ENCODE assay signal across 1 cellular context in the genomic region with DNA sequence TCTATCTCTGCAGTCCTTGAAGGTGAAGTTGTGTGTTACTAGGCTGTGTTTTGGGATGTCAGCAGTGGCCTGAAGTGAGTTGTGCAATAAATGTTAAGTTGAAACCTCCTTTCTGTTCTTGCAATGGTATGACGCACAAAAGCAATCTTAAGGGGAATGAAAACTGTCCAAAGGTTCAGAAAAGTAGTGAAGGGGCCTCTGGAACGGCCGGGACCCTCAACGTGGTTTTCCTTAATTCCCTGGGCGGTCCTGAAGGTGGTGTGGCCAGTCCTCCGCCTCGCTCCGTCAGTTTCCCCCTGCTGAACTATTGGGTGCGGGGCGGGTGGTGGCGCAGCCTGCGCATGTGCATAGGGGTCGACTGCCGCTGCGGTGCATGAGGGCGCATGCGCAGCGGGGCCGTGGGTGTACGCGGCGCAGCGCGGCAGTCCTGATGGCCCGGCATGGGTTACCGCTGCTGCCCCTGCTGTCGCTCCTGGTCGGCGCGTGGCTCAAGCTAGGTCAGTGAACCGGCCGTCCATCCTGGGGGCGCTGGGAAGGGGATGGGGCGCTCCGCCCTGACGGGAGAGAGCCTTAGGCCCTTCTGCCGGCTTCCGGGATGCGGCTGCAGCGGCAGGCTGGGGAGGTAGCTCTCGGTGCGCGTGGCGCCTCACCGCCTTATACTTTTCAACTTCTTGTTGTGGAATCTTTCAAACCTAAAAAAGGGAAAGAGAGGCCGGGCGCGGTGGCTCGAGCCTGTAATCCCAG.
TF ChIP-seq lines count a peak whose summit lies in the region.

A gene (plus strand): TSS at position 405 of the 744 bp plus-strand sequence. CDS start 26 bp downstream, at position 431.

TF ChIP-seq in K562, 482 proteins besides CTCF, POLR2A, EP300 and RAD21 (continued from another document and continues in another):
- TF ChIP-seq, protein P1, sequence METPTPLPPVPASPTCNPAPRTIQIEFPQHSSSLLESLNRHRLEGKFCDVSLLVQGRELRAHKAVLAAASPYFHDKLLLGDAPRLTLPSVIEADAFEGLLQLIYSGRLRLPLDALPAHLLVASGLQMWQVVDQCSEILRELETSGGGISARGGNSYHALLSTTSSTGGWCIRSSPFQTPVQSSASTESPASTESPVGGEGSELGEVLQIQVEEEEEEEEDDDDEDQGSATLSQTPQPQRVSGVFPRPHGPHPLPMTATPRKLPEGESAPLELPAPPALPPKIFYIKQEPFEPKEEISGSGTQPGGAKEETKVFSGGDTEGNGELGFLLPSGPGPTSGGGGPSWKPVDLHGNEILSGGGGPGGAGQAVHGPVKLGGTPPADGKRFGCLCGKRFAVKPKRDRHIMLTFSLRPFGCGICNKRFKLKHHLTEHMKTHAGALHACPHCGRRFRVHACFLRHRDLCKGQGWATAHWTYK (CRISPR knock-in tag; IDR thresholded peaks at IDR 0.05): peak; percentile 82; the same call in 1 of the 2 replicates
- TF ChIP-seq PML (IDR thresholded peaks at IDR 0.05; ENCODE audit: low read length) (peak; percentile 63; the same call in 1 of the 2 replicates), ETV5 (CRISPR knock-in tag; IDR thresholded peaks at IDR 0.05; ENCODE audit: low read depth) (peak; percentile 63; the same call in 1 of the 2 replicates), PHB2 (IDR thresholded peaks at IDR 0.05; ENCODE audit: low read depth) (no peak), MEF2A (IDR thresholded peaks at IDR 0.05; ENCODE audit: control insufficient read depth, low read depth, low read length) (no peak), FOXP1 (CRISPR knock-in tag; IDR thresholded peaks at IDR 0.05) (no peak; the same call in 1 of the 2 replicates), YBX1 (IDR thresholded peaks at IDR 0.05) (no peak), ZNF589 (CRISPR knock-in tag; IDR thresholded peaks at IDR 0.05; ENCODE audit: low read depth) (peak; percentile 63; the same call in 1 of the 2 replicates), POLR2H (tag; IDR thresholded peaks at IDR 0.05; ENCODE audit: low read depth) (peak; percentile 77), ZNF707 (CRISPR knock-in tag; conservative IDR thresholded peaks at IDR 0.05) (no peak), SPI1 (IDR thresholded peaks at IDR 0.05; ENCODE audit: borderline replicate concordance, low read depth, low read length) (no peak), SAP30 (IDR thresholded peaks at IDR 0.05; ENCODE audit: borderline replicate concordance, insufficient read depth, low read depth, low read length, poor library complexity, severe bottlenecking) (peak; percentile 51), ZNF780A (CRISPR knock-in tag; IDR thresholded peaks at IDR 0.05) (peak; percentile 73; the same call in 1 of the 2 replicates), MYBL2 (IDR thresholded peaks at IDR 0.05; ENCODE audit: low read depth) (no peak), MYBL2 (CRISPR knock-in tag; IDR thresholded peaks at IDR 0.05; ENCODE audit: borderline replicate concordance) (no peak), MEF2D (tag; conservative IDR thresholded peaks at IDR 0.05; ENCODE audit: low read depth) (no peak), E2F3 (CRISPR knock-in tag; IDR thresholded peaks at IDR 0.05) (no peak), CREB1 (IDR thresholded peaks at IDR 0.05) (peak; percentile 50), CREB1 (CRISPR knock-in tag; IDR thresholded peaks at IDR 0.05) (no peak), XRCC3 (IDR thresholded peaks at IDR 0.05) (no peak), ZNF134 (CRISPR knock-in tag; conservative IDR thresholded peaks at IDR 0.05) (no peak; the same call in 1 of the 2 replicates), ZNF584 (CRISPR knock-in tag; IDR thresholded peaks at IDR 0.05; ENCODE audit: low read depth) (no peak), NFATC3 (IDR thresholded peaks at IDR 0.05) (0 out of 2 replicates have a peak, but pooled peaks have one; percentile 47), TRIM28 (IDR thresholded peaks at IDR 0.05) (no peak), MECOM (CRISPR knock-in tag; IDR thresholded peaks at IDR 0.05) (no peak), CBX2 (IDR thresholded peaks at IDR 0.05; ENCODE audit: insufficient read depth, low read length, poor library complexity, severe bottlenecking) (no peak), ZNF696 (CRISPR knock-in tag; conservative IDR thresholded peaks at IDR 0.05) (no peak), FOXK1 (CRISPR knock-in tag; IDR thresholded peaks at IDR 0.05; ENCODE audit: borderline replicate concordance) (0 out of 2 replicates have a peak, but pooled peaks have one; percentile 51), ZSCAN32 (CRISPR knock-in tag; IDR thresholded peaks at IDR 0.05) (no peak), KAT8 (IDR thresholded peaks at IDR 0.05; ENCODE audit: low read depth) (no peak), SP2 (IDR thresholded peaks at IDR 0.05; ENCODE audit: extremely low read depth, low read depth, low read length, poor library complexity, severe bottlenecking) (no peak), HEY1 (CRISPR knock-in tag; IDR thresholded peaks at IDR 0.05; ENCODE audit: borderline replicate concordance) (0 out of 2 replicates have a peak, but pooled peaks have one; percentile 22), ZNF253 (CRISPR knock-in tag; conservative IDR thresholded peaks at IDR 0.05) (0 out of 2 replicates have a peak, but pooled peaks have one; percentile 61), FIP1L1 (IDR thresholded peaks at IDR 0.05; ENCODE audit: low read depth, low read length, poor library complexity, severe bottlenecking) (peak; percentile 94), MCM3 (IDR thresholded peaks at IDR 0.05) (no peak), ZNF143 (CRISPR knock-in tag; IDR thresholded peaks at IDR 0.05) (no peak), ZNF77 (CRISPR knock-in tag; IDR thresholded peaks at IDR 0.05) (peak; percentile 79), ZNF561 (CRISPR knock-in tag; conservative IDR thresholded peaks at IDR 0.05) (no peak), NRF1 (conservative IDR thresholded peaks at IDR 0.05 in 1 of 2, IDR thresholded peaks at IDR 0.05 in 1 of 2) (peak; percentile 99), ZNF507 (tag; conservative IDR thresholded peaks at IDR 0.05) (no peak)
- TF ChIP-seq, protein P2, sequence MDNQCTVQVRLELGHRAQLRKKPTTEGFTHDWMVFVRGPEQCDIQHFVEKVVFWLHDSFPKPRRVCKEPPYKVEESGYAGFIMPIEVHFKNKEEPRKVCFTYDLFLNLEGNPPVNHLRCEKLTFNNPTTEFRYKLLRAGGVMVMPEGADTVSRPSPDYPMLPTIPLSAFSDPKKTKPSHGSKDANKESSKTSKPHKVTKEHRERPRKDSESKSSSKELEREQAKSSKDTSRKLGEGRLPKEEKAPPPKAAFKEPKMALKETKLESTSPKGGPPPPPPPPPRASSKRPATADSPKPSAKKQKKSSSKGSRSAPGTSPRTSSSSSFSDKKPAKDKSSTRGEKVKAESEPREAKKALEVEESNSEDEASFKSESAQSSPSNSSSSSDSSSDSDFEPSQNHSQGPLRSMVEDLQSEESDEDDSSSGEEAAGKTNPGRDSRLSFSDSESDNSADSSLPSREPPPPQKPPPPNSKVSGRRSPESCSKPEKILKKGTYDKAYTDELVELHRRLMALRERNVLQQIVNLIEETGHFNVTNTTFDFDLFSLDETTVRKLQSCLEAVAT (IDR thresholded peaks at IDR 0.05): peak in 1 of 2 experiments; percentile 41; a peak in 2 of 4 replicates
- TF ChIP-seq, protein P3, sequence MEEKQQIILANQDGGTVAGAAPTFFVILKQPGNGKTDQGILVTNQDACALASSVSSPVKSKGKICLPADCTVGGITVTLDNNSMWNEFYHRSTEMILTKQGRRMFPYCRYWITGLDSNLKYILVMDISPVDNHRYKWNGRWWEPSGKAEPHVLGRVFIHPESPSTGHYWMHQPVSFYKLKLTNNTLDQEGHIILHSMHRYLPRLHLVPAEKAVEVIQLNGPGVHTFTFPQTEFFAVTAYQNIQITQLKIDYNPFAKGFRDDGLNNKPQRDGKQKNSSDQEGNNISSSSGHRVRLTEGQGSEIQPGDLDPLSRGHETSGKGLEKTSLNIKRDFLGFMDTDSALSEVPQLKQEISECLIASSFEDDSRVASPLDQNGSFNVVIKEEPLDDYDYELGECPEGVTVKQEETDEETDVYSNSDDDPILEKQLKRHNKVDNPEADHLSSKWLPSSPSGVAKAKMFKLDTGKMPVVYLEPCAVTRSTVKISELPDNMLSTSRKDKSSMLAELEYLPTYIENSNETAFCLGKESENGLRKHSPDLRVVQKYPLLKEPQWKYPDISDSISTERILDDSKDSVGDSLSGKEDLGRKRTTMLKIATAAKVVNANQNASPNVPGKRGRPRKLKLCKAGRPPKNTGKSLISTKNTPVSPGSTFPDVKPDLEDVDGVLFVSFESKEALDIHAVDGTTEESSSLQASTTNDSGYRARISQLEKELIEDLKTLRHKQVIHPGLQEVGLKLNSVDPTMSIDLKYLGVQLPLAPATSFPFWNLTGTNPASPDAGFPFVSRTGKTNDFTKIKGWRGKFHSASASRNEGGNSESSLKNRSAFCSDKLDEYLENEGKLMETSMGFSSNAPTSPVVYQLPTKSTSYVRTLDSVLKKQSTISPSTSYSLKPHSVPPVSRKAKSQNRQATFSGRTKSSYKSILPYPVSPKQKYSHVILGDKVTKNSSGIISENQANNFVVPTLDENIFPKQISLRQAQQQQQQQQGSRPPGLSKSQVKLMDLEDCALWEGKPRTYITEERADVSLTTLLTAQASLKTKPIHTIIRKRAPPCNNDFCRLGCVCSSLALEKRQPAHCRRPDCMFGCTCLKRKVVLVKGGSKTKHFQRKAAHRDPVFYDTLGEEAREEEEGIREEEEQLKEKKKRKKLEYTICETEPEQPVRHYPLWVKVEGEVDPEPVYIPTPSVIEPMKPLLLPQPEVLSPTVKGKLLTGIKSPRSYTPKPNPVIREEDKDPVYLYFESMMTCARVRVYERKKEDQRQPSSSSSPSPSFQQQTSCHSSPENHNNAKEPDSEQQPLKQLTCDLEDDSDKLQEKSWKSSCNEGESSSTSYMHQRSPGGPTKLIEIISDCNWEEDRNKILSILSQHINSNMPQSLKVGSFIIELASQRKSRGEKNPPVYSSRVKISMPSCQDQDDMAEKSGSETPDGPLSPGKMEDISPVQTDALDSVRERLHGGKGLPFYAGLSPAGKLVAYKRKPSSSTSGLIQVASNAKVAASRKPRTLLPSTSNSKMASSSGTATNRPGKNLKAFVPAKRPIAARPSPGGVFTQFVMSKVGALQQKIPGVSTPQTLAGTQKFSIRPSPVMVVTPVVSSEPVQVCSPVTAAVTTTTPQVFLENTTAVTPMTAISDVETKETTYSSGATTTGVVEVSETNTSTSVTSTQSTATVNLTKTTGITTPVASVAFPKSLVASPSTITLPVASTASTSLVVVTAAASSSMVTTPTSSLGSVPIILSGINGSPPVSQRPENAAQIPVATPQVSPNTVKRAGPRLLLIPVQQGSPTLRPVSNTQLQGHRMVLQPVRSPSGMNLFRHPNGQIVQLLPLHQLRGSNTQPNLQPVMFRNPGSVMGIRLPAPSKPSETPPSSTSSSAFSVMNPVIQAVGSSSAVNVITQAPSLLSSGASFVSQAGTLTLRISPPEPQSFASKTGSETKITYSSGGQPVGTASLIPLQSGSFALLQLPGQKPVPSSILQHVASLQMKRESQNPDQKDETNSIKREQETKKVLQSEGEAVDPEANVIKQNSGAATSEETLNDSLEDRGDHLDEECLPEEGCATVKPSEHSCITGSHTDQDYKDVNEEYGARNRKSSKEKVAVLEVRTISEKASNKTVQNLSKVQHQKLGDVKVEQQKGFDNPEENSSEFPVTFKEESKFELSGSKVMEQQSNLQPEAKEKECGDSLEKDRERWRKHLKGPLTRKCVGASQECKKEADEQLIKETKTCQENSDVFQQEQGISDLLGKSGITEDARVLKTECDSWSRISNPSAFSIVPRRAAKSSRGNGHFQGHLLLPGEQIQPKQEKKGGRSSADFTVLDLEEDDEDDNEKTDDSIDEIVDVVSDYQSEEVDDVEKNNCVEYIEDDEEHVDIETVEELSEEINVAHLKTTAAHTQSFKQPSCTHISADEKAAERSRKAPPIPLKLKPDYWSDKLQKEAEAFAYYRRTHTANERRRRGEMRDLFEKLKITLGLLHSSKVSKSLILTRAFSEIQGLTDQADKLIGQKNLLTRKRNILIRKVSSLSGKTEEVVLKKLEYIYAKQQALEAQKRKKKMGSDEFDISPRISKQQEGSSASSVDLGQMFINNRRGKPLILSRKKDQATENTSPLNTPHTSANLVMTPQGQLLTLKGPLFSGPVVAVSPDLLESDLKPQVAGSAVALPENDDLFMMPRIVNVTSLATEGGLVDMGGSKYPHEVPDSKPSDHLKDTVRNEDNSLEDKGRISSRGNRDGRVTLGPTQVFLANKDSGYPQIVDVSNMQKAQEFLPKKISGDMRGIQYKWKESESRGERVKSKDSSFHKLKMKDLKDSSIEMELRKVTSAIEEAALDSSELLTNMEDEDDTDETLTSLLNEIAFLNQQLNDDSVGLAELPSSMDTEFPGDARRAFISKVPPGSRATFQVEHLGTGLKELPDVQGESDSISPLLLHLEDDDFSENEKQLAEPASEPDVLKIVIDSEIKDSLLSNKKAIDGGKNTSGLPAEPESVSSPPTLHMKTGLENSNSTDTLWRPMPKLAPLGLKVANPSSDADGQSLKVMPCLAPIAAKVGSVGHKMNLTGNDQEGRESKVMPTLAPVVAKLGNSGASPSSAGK (IDR thresholded peaks at IDR 0.05): peak; percentile 41
- TF ChIP-seq, protein P4, sequence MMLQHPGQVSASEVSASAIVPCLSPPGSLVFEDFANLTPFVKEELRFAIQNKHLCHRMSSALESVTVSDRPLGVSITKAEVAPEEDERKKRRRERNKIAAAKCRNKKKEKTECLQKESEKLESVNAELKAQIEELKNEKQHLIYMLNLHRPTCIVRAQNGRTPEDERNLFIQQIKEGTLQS (IDR thresholded peaks at IDR 0.05): peak; percentile 67
- TF ChIP-seq, protein P4 (CRISPR knock-in tag; conservative IDR thresholded peaks at IDR 0.05): no peak
- TF ChIP-seq, protein P5, sequence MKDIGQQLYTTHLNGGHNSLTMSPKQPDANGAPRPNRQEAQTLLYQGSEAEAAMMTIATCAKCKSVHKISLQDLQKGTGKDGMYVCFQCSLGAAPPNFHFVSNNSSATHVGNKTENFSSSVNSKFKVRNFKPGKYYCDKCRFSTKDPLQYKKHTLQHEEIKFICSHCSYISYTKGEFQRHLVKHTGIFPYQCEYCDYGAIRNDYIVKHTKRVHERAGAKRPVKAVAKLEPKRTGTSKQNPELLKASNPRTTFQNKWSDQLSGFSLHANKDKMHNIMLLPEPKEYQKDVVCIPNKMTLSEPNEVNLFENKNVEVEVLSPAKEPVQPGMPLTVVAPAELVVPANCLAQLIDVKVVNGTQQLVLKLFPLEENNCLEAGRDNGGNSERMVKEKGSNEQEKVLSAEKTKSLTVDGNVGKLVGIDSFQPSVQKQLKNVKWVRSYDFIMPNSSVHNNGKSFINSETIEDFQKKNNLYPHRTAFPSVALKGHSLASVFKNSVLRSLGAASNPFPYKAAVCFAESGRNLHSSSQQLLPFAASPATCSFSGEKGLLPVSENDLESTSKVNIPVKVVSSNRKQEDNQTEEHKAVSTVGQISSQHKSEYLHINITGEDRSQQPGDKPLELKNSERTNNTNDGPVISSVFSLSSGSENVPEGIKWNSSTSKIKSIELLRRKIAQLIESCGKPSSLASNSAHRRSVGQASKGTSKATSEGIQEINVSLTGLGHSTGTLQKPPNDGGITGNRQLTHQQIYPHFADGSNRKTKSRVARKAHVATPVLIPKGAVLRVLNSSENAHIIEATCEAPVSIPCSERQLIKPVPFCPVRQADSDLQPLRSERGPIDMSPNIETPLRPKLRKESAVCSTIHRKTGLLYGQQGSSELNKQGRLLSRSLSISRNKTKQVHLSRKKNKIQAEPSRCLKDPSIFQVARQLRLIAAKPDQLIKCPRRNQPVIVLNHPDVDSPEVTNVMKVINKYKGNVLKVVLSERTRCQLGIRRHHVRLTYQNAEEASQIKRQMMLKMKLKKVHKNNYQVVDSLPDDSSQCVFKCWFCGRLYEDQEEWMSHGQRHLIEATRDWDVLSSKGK (CRISPR knock-in tag; IDR thresholded peaks at IDR 0.05): peak; percentile 54; the same call in 1 of the 2 replicates
